In genomic region chr3:133662256-133662773, GRCh38 we compare ENCODE assay signal across 8 cellular contexts. TPM values are rescaled to one million over a fixed set of nuclear protein-coding genes. Genes with fewer than 3 reads are reported as not detected.
DNase-seq lines count a peak whose midpoint lies in the region; ATAC-seq and TF ChIP-seq lines count a peak whose summit lies in the region.

No MANE protein-coding gene starts in this region.

- peak overlapping the region; percentile 99 for H3K27ac Mint-ChIP-seq in stimulated activated memory B cell treated with anti-CD40 and anti-IgM and Interleukin-4, amounts not matched to agents 10 μg/mL and 1 μg/mL and 100 μg/mL, for 72 hours

- in situ Hi-C loops in Panc1 (cut with HindIII; ENCODE audit: low pct_unique_long_range_greater_than_20kb, low sequenced_read_pairs) = no loop called here

- DNase-seq in DMS 273 treated with DMSO at 0.1 percent for 48 hours (lab: John Stamatoyannopoulos, UW) (peak; percentile 38), Panc1 (ENCODE audit: low read depth, low spot score) (no peak), cardiac fibroblast (ENCODE audit: low read depth in 2 of 2) (peak; percentile 28 to 43), left colon (peak in 1 of 2 donors; percentile 10), cortex of kidney (lab: John Stamatoyannopoulos, UW) (no peak)

- H3K36me3 Mint-ChIP-seq in stimulated activated memory B cell treated with anti-CD40 and anti-IgM and Interleukin-4, amounts not matched to agents 10 μg/mL and 1 μg/mL and 100 μg/mL, for 72 hours = peaks cover 16% of the 10 kb centered on the region

- no peaks in the 10 kb centered on the region for H3K27me3 Mint-ChIP-seq in stimulated activated memory B cell treated with anti-CD40 and anti-IgM and Interleukin-4, amounts not matched to agents 10 μg/mL and 1 μg/mL and 100 μg/mL, for 72 hours

- ATAC-seq in GM19438 (IDR thresholded peaks at IDR 0.05; ENCODE audit: low read depth, unreplicated experiment) (peak; percentile 43), HG03558 (IDR thresholded peaks at IDR 0.05; ENCODE audit: extremely low read depth, unreplicated experiment) (peak; percentile 26), Panc1 (peak; percentile 75), left colon (peak; percentile 70)
- ATAC-seq in stimulated activated memory B cell treated with anti-CD40 and anti-IgM and Interleukin-4, amounts not matched to agents 10 μg/mL and 1 μg/mL and 100 μg/mL, for 72 hours = peak; percentile 65

- H3K9me3 ChIP-seq in Panc1 (ENCODE audit: control insufficient read depth, insufficient read depth, low read depth, low read length) = no peaks in the 10 kb centered on the region

- BruUV-seq in Panc1 (replicated peaks; lab: Mats Ljungman, UMichigan) = TSS peak; percentile 97

- POLR2A ChIA-PET in Panc1 (lab: Charles Lee) = interaction anchor here (0.6 to 0.7 kb wide), 4 partner anchors 14 to 171 kb away, joined by 3 to 6 read pairs (median 5); no protein-coding TSS in a partner anchor

- intact Hi-C loops in Panc1 (cut with micrococcal nuclease; ENCODE audit: unreplicated experiment) (loop anchor here (5.0 to 10.0 kb wide), 2 partner anchors 145 to 262 kb away; partner anchors contain the start of gene SRPRB), left colon (cut with DNase I, micrococcal nuclease) (no loop called here)

- H3K36me3 ChIP-seq in Panc1 (ENCODE audit: control insufficient read depth, insufficient read depth, low read length) = peaks cover 15% of the 10 kb centered on the region

- TF ChIP-seq CTCF in Panc1 (IDR thresholded peaks at IDR 0.05) (peak; percentile 12; the same call in 1 of the 2 replicates), cardiac fibroblast (IDR thresholded peaks at IDR 0.05; ENCODE audit: low read depth, low read length) (peak; percentile 25)

- CTCF ChIA-PET in Panc1 (lab: Charles Lee) = interaction anchor here (0.6 to 0.7 kb wide), 4 partner anchors 10 to 219 kb away, joined by 3 to 6 read pairs (median 6); no protein-coding TSS in a partner anchor

- no peaks in the 10 kb centered on the region for H3K9me3 Mint-ChIP-seq in stimulated activated memory B cell treated with anti-CD40 and anti-IgM and Interleukin-4, amounts not matched to agents 10 μg/mL and 1 μg/mL and 100 μg/mL, for 72 hours

- H3K27ac ChIP-seq in Panc1 (ENCODE audit: low read length) = peak overlapping the region; percentile 95

- H3K27me3 ChIP-seq in Panc1 (ENCODE audit: control insufficient read depth, insufficient read depth, low read length) = no peaks in the 10 kb centered on the region

- peaks cover 33% of the 10 kb centered on the region for H3K4me1 ChIP-seq in Panc1 (ENCODE audit: control insufficient read depth, insufficient read depth, low read length)

- peak overlapping the region; percentile 84 to 97 for H3K4me3 ChIP-seq in Panc1 (ENCODE audit: low read depth in 2 of 2, low read length in 2 of 2)
- H3K4me3 ChIP-seq in cardiac fibroblast (replicated peaks in 1 of 2; ENCODE audit: low read depth in 2 of 2, low read length in 2 of 2) = peak overlapping the region; percentile 93 to 94

- peaks cover 39% of the 10 kb centered on the region for H3K4me1 Mint-ChIP-seq in stimulated activated memory B cell treated with anti-CD40 and anti-IgM and Interleukin-4, amounts not matched to agents 10 μg/mL and 1 μg/mL and 100 μg/mL, for 72 hours

- peak overlapping the region; percentile 97 for H3K4me3 Mint-ChIP-seq in stimulated activated memory B cell treated with anti-CD40 and anti-IgM and Interleukin-4, amounts not matched to agents 10 μg/mL and 1 μg/mL and 100 μg/mL, for 72 hours

RNA-seq across cellular contexts. Expression of gene TOPBP1, which starts 0.6 kb away (rescaled TPM):
- 78.4 TPM for total RNA-seq in Panc1 (2021; ENCODE audit: unreplicated experiment)
- polyA plus RNA-seq in Panc1 (2012; ENCODE audit: insufficient read length) = 32.6 TPM
- 10 to 100 TPM; 20.4 to 22.1 TPM for total RNA-seq in left colon

Comparison
In these comparisons a context has a peak if more than half of its experiments do, and no peak if none do; other contexts are left out.
1. DNase-seq: peak in DMS 273 treated with DMSO at 0.1 percent for 48 hours (single experiment) and cardiac fibroblast (2 of 2); none in Panc1 (single experiment) and cortex of kidney (single experiment).
2. Peak in every context shown above with its lines, with median percentiles within 50 percentile points of each other: ATAC-seq.